ENCODE assay signal across 9 cellular contexts in the genomic region with DNA sequence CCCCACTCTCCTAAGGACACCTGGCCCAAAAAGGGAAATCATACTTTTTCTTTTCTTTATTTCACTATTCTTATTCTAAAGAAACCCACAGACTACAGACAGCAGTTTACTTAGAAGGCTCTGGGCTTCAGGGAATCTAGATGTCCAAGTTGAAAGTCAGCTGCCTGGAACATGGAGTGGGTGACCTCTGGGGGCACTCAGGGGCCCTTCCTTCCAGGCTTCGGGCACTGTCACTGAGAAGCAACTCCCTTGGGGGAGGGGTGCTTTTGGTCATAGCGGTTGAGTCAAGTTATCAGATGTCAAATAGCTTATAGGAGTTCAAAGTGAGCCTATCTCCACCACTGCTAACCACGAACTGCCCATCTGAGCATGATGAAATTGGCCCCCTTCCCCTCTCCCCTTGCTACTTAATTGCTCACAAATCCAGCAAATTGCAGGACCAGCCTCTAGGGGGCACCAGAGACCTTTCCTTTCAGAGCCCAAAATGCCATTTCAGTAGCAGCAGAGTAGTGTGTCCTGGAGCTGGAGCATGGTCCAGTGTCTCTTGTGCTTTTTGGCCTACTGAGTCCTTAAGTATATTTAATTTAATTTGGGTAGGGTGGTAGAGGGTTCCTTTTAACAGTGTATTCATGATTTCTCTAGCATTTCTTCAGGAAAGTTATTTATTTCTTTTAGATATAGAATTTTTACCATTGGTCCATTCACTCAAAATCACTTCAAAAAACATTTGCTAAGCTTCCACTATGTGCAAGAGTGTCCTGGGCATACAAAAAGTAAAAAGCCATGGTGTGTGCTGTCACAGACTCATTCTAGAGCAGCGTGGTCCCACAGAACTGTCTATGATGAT.
DNase-seq lines count a peak whose midpoint lies in the region; ATAC-seq and TF ChIP-seq lines count a peak whose summit lies in the region.
"Had no signal": no experiment of that assay in that cellular context is flagged by ENCODE, and none has a peak within 500 bp of the region (broad histone marks: within the 10 kb centered on the region; RNA-seq: fewer than 3 reads in every experiment).

No MANE protein-coding gene starts in this region.

- H3K4me2 ChIP-seq in DND-41 (ENCODE audit: insufficient read depth, low read length), result no peak overlapping the region

- H3K36me3 Mint-ChIP-seq in chondrocyte (ENCODE audit: low read depth), result peaks cover 2% of the 10 kb centered on the region

- H4K20me1 ChIP-seq in DND-41 (ENCODE audit: insufficient read depth, low read length), result no peaks in the 10 kb centered on the region

- no peaks in the 10 kb centered on the region for H3K9me3 Mint-ChIP-seq in chondrocyte (ENCODE audit: low read depth)
- H3K9me3 Mint-ChIP-seq: dendritic cell treated with granulocyte-macrophage colony-stimulating factor and Interleukin-4, amounts not matched to agents 40 ng/mL and 50 ng/mL, for 4 days had no signal

- no peak overlapping the region for H3K27ac ChIP-seq in DND-41 (ENCODE audit: low read length)

- H3K9ac ChIP-seq in DND-41 (ENCODE audit: low read depth, low read length), result no peak overlapping the region

- no peaks in the 10 kb centered on the region for H3K36me3 ChIP-seq in DND-41 (ENCODE audit: insufficient read depth, low read length)

- ATAC-seq in DND-41 (ENCODE audit: insufficient read depth, low read depth), result peak; percentile 81
- ATAC-seq in HG02610 (IDR thresholded peaks at IDR 0.05; ENCODE audit: unreplicated experiment), result peak; percentile 70
- peak; percentile 98 for ATAC-seq in left lobe of liver
- no peak for ATAC-seq in HG02938 (IDR thresholded peaks at IDR 0.05; ENCODE audit: unreplicated experiment)

- H3K4me3 Mint-ChIP-seq in chondrocyte (ENCODE audit: unreplicated experiment), result no peak overlapping the region
- H3K4me3 Mint-ChIP-seq: dendritic cell treated with granulocyte-macrophage colony-stimulating factor and Interleukin-4, amounts not matched to agents 40 ng/mL and 50 ng/mL, for 4 days had no signal

- H3K4me1 ChIP-seq in DND-41 (ENCODE audit: insufficient read depth, low read length), result peaks cover 11% of the 10 kb centered on the region

- H3K4me3 ChIP-seq in DND-41 (ENCODE audit: low read depth in 1 of 2, low read length in 2 of 2), result no peak overlapping the region

- TF ChIP-seq CTCF in DND-41 (IDR thresholded peaks at IDR 0.05; ENCODE audit: borderline replicate concordance, extremely low read depth, low read length, poor library complexity, severe bottlenecking), result peak; percentile 94
- TF ChIP-seq CTCF in chondrocyte (IDR thresholded peaks at IDR 0.05), result peak; percentile 97

- no peaks in the 10 kb centered on the region for H3K27me3 Mint-ChIP-seq in chondrocyte (ENCODE audit: low read depth)

- no peaks in the 10 kb centered on the region for H3K9me3 ChIP-seq in DND-41 (ENCODE audit: insufficient read depth, low read length, severe bottlenecking)

- no peak overlapping the region for H2AFZ ChIP-seq in DND-41 (ENCODE audit: low read depth, low read length)

- H3K4me1 Mint-ChIP-seq in chondrocyte (ENCODE audit: low read depth), result peaks cover 18% of the 10 kb centered on the region

- no peaks in the 10 kb centered on the region for H3K27me3 ChIP-seq in DND-41 (ENCODE audit: insufficient read depth, low read length, poor library complexity)

- peak overlapping the region; percentile 32 for H3K27ac Mint-ChIP-seq in chondrocyte (ENCODE audit: unreplicated experiment)
- H3K27ac Mint-ChIP-seq: dendritic cell treated with granulocyte-macrophage colony-stimulating factor and Interleukin-4, amounts not matched to agents 40 ng/mL and 50 ng/mL, for 4 days had no signal

- no peaks in the 10 kb centered on the region for H3K79me2 ChIP-seq in DND-41 (ENCODE audit: insufficient read depth, low read length)

- peak; percentile 74 for DNase-seq in DND-41
- DNase-seq in NCI-H2227 (lab: John Stamatoyannopoulos, UW; ENCODE audit: unreplicated experiment), result peak; percentile 85
- DNase-seq in activated CD4-positive, alpha-beta T cell treated with anti-CD3 and anti-CD28 coated beads for 4 hours, result peak; percentile 33 to 60
- DNase-seq in chondrocyte (ENCODE audit: low spot score), result no peak
- peak; percentile 76 for DNase-seq in left lobe of liver (ENCODE audit: low spot score)
- peak; percentile 50 to 60 for DNase-seq in stimulated activated CD4-positive, alpha-beta T cell treated with anti-CD3 and anti-CD28 coated beads, Interleukin-4, amount 100 ng/mL, for 48 hours (ENCODE audit: low read depth in 2 of 2)
